ENCODE assay signal across 16 cellular contexts in genomic region chr9:124980434-124980833, GRCh38.
"Had no signal": no experiment of that assay in that cellular context is flagged by ENCODE, and none has a peak within 500 bp of the region (broad histone marks: within the 10 kb centered on the region; RNA-seq: fewer than 3 reads in every experiment).

No MANE protein-coding gene starts in this region.

- H3K9me3 Mint-ChIP-seq: IgD-negative memory B cell had no signal

- DNase-seq: Kasumi-1, MM.1S, NCI-H1092 treated with DMSO at 0.1 percent for 48 hours, NCI-H1436, NCI-H187 treated with DMSO at 0.1 percent for 48 hours, NCI-H2029 treated with DMSO at 0.1 percent for 48 hours, NCI-H2171 treated with DMSO at 0.1 percent for 48 hours, NCI-H345, NCI-H446 treated with DMSO at 0.1 percent for 48 hours, NCI-H510A treated with DMSO at 0.1 percent for 48 hours, NCI-H526, Right ventricle myocardium superior, RPMI8226, SIG-M5 had no signal

- H3K4me3 Mint-ChIP-seq: IgD-negative memory B cell had no signal

- ATAC-seq: K562 had no signal

- H3K27me3 Mint-ChIP-seq: IgD-negative memory B cell had no signal

- H3K4me1 Mint-ChIP-seq: IgD-negative memory B cell had no signal

- H3K27ac Mint-ChIP-seq: IgD-negative memory B cell had no signal
